ENCODE assay signal across 19 cellular contexts in genomic region chr20:51091564-51092195, GRCh38.
A peak's percentile ranks its signal among the peaks of the same experiment; 100 is the strongest.
DNase-seq lines count a peak whose midpoint lies in the region; ATAC-seq and TF ChIP-seq lines count a peak whose summit lies in the region.
"Had no signal": no experiment of that assay in that cellular context is flagged by ENCODE, and none has a peak within 500 bp of the region (broad histone marks: within the 10 kb centered on the region; RNA-seq: fewer than 3 reads in every experiment).

No MANE protein-coding gene starts in this region.

- no peak overlapping the region for H3K27ac Mint-ChIP-seq in activated naive CD8-positive, alpha-beta T cell
- H3K27ac Mint-ChIP-seq in activated naive CD8-positive, alpha-beta T cell treated with anti-CD3 and anti-CD28 coated beads for 36 hours: no peak overlapping the region
- H3K27ac Mint-ChIP-seq in memory B cell (no peak overlapping the region), type B pancreatic cell (peak overlapping the region; percentile 11), T-helper 17 cell (no peak overlapping the region)
- H3K27ac Mint-ChIP-seq: activated CD4-positive, alpha-beta memory T cell treated with anti-CD3 and anti-CD28 coated beads for 36 hours; activated T-helper 2 cell treated with anti-CD3 and anti-CD28 coated beads, Interferon-gamma antibody, Interleukin-2, Interleukin-4, amounts not matched to agents 10 μg/mL and 5 μg/mL and 100 μg/mL, durations not matched to agents 14 hours and 24 hours and 36 hours; nephron had no signal

- peak overlapping the region; percentile 26 for H3K4me2 ChIP-seq in PC-3 (ENCODE audit: low read length)

- H3F3A ChIP-seq in PC-3 (ENCODE audit: low read length, unreplicated experiment): no peaks in the 10 kb centered on the region

- H3K27me3 Mint-ChIP-seq in activated naive CD8-positive, alpha-beta T cell: peaks cover 30% of the 10 kb centered on the region
- H3K27me3 Mint-ChIP-seq in activated naive CD8-positive, alpha-beta T cell treated with anti-CD3 and anti-CD28 coated beads for 36 hours: peaks cover 73% of the 10 kb centered on the region
- peaks cover 22% of the 10 kb centered on the region for H3K27me3 Mint-ChIP-seq in memory B cell
- peaks cover 6% of the 10 kb centered on the region for H3K27me3 Mint-ChIP-seq in type B pancreatic cell
- H3K27me3 Mint-ChIP-seq in T-helper 17 cell: peaks cover 83% of the 10 kb centered on the region

- peaks cover 59% of the 10 kb centered on the region for H3K27me3 ChIP-seq in PC-3 (ENCODE audit: low read length)

- H3K9ac ChIP-seq in PC-3 (ENCODE audit: low read length): no peak overlapping the region
- H3K9ac ChIP-seq: GM23248 had no signal

- no peaks in the 10 kb centered on the region for H4K20me1 ChIP-seq in PC-3 (ENCODE audit: low read length)

- DNase-seq in activated naive CD8-positive, alpha-beta T cell treated with anti-CD3 and anti-CD28 coated beads for 36 hours: no peak
- DNase-seq in PC-3 (no peak), memory B cell (ENCODE audit: low spot score in 2 of 2) (no peak), type B pancreatic cell (ENCODE audit: extremely low spot score, unreplicated experiment) (no peak), RKO (ENCODE audit: low spot score) (no peak), T-helper 17 cell (no peak)
- DNase-seq: activated CD4-positive, alpha-beta memory T cell treated with anti-CD3 and anti-CD28 coated beads for 36 hours; dorsolateral prefrontal cortex; GM23248; KBM-7; left ventricle myocardium superior; NCI-H187 treated with DMSO at 0.1 percent for 48 hours; NCI-H82; SHP77 treated with DMSO at 0.1 percent for 48 hours; stomach had no signal

- H3K4me3 Mint-ChIP-seq in activated naive CD8-positive, alpha-beta T cell: peak overlapping the region; percentile 10
- H3K4me3 Mint-ChIP-seq in activated naive CD8-positive, alpha-beta T cell treated with anti-CD3 and anti-CD28 coated beads for 36 hours: no peak overlapping the region
- H3K4me3 Mint-ChIP-seq in memory B cell: peak overlapping the region; percentile 47
- H3K4me3 Mint-ChIP-seq in type B pancreatic cell: peak overlapping the region; percentile 50
- H3K4me3 Mint-ChIP-seq in T-helper 17 cell: no peak overlapping the region
- H3K4me3 Mint-ChIP-seq: activated CD4-positive, alpha-beta memory T cell treated with anti-CD3 and anti-CD28 coated beads for 36 hours had no signal

- H3K36me3 ChIP-seq in PC-3 (ENCODE audit: low read depth, low read length): no peaks in the 10 kb centered on the region
- H3K36me3 ChIP-seq: stomach had no signal

- H3K9me3 Mint-ChIP-seq in activated naive CD8-positive, alpha-beta T cell (ENCODE audit: low read depth): no peaks in the 10 kb centered on the region
- no peaks in the 10 kb centered on the region for H3K9me3 Mint-ChIP-seq in activated naive CD8-positive, alpha-beta T cell treated with anti-CD3 and anti-CD28 coated beads for 36 hours
- H3K9me3 Mint-ChIP-seq in memory B cell (no peaks in the 10 kb centered on the region), type B pancreatic cell (no peaks in the 10 kb centered on the region)
- H3K9me3 Mint-ChIP-seq: activated CD4-positive, alpha-beta memory T cell treated with anti-CD3 and anti-CD28 coated beads for 36 hours; activated T-helper 2 cell treated with anti-CD3 and anti-CD28 coated beads, Interferon-gamma antibody, Interleukin-2, Interleukin-4, amounts not matched to agents 10 μg/mL and 5 μg/mL and 100 μg/mL, durations not matched to agents 14 hours and 24 hours and 36 hours; nephron had no signal

- CTCF ChIA-PET in PC-3 (lab: Charles Lee): no interaction called here

- H3K4me1 ChIP-seq in PC-3 (ENCODE audit: insufficient read depth, low read length): peaks cover 16% of the 10 kb centered on the region

- H3K4me3 ChIP-seq in PC-3 (ENCODE audit: low read length): peak overlapping the region; percentile 19; the same call in 1 of the 2 replicates
- H3K4me3 ChIP-seq: GM23248, stomach had no signal

- H3K36me3 Mint-ChIP-seq in activated naive CD8-positive, alpha-beta T cell: no peaks in the 10 kb centered on the region
- no peaks in the 10 kb centered on the region for H3K36me3 Mint-ChIP-seq in activated naive CD8-positive, alpha-beta T cell treated with anti-CD3 and anti-CD28 coated beads for 36 hours
- H3K36me3 Mint-ChIP-seq in memory B cell: no peaks in the 10 kb centered on the region
- no peaks in the 10 kb centered on the region for H3K36me3 Mint-ChIP-seq in type B pancreatic cell
- H3K36me3 Mint-ChIP-seq in T-helper 17 cell (ENCODE audit: low read depth): no peaks in the 10 kb centered on the region
- H3K36me3 Mint-ChIP-seq: activated CD4-positive, alpha-beta memory T cell treated with anti-CD3 and anti-CD28 coated beads for 36 hours had no signal

- TF ChIP-seq CTCF in PC-3 (conservative IDR thresholded peaks at IDR 0.05; ENCODE audit: low read depth, low read length): no peak
- TF ChIP-seq CTCF in type B pancreatic cell (conservative IDR thresholded peaks at IDR 0.05): no peak

- BruUV-seq in PC-3 (replicated peaks; lab: Mats Ljungman, UMichigan): no TSS peak

- intact Hi-C loops in PC-3 (cut with micrococcal nuclease): no loop called here

- H3K9me3 ChIP-seq in PC-3 (ENCODE audit: low read length): no peaks in the 10 kb centered on the region
- no peaks in the 10 kb centered on the region for H3K9me3 ChIP-seq in T-helper 17 cell (ENCODE audit: control insufficient read depth, low read length, poor library complexity, severe bottlenecking)
- H3K9me3 ChIP-seq: stomach had no signal

- no peak for ATAC-seq in PC-3
- ATAC-seq in memory B cell (ENCODE audit: low read depth): no peak
- ATAC-seq in HG03460 (IDR thresholded peaks at IDR 0.05; ENCODE audit: unreplicated experiment): no peak
- ATAC-seq in T-helper 17 cell: no peak
- ATAC-seq: left ventricle myocardium superior had no signal

- no peak overlapping the region for H3K27ac ChIP-seq in PC-3 (ENCODE audit: low read length)
- H3K27ac ChIP-seq: dorsolateral prefrontal cortex, GM23248, stomach had no signal

- H2AFZ ChIP-seq in PC-3 (ENCODE audit: low read length): peak overlapping the region; percentile 45
- H2AFZ ChIP-seq: GM23248 had no signal

- peaks cover 11% of the 10 kb centered on the region for H3K4me1 Mint-ChIP-seq in activated naive CD8-positive, alpha-beta T cell (ENCODE audit: low read depth)
- peaks cover 12% of the 10 kb centered on the region for H3K4me1 Mint-ChIP-seq in activated naive CD8-positive, alpha-beta T cell treated with anti-CD3 and anti-CD28 coated beads for 36 hours
- H3K4me1 Mint-ChIP-seq in memory B cell (peaks cover 9% of the 10 kb centered on the region), type B pancreatic cell (ENCODE audit: unreplicated experiment) (peaks cover 52% of the 10 kb centered on the region), T-helper 17 cell (peaks cover 3% of the 10 kb centered on the region)

- no peaks in the 10 kb centered on the region for H3K79me2 ChIP-seq in PC-3 (ENCODE audit: low read length)

- H3K9me2 ChIP-seq in PC-3 (replicated peaks; ENCODE audit: low read length): no peaks in the 10 kb centered on the region

- POLR2A ChIA-PET in PC-3 (lab: Charles Lee; ENCODE audit: unreplicated experiment): interaction anchor here (0.6 kb wide), 1 partner anchor 11 kb away, joined by 6 read pairs; no protein-coding TSS in a partner anchor

Comparison
In these comparisons a context has a peak if more than half of its experiments do, and no peak if none do; other contexts are left out.
1. H3K4me3 Mint-ChIP-seq: peak in activated naive CD8-positive, alpha-beta T cell (single experiment), memory B cell (single experiment) and type B pancreatic cell (single experiment); none in activated naive CD8-positive, alpha-beta T cell treated with anti-CD3 and anti-CD28 coated beads for 36 hours (single experiment) and T-helper 17 cell (single experiment).